13 cellular contexts compared by ENCODE assay signal in genomic region chr10:78331391-78331922, GRCh38.
A peak's percentile ranks its signal among the peaks of the same experiment; 100 is the strongest.
DNase-seq lines count a peak whose midpoint lies in the region; ATAC-seq and TF ChIP-seq lines count a peak whose summit lies in the region.
"Had no signal": no experiment of that assay in that cellular context is flagged by ENCODE, and none has a peak within 500 bp of the region (broad histone marks: within the 10 kb centered on the region; RNA-seq: fewer than 3 reads in every experiment).

No MANE protein-coding gene starts in this region.

- no peak overlapping the region for H3K9ac ChIP-seq in endodermal cell (ENCODE audit: extremely low read depth, low read length, poor library complexity, severe bottlenecking)

- intact Hi-C loops in vagina (cut with DNase I): no loop called here
- intact Hi-C loops in activated T-helper 2 cell treated with anti-CD3 and anti-CD28 coated beads, Interferon-gamma antibody, Interleukin-2, Interleukin-4, amounts not matched to agents 10 μg/mL and 5 μg/mL and 100 μg/mL, durations not matched to agents 14 hours and 24 hours and 36 hours (cut with micrococcal nuclease): no loop called here

- H3K36me3 ChIP-seq in endodermal cell (ENCODE audit: control insufficient read depth, insufficient read depth, low read length) (no peaks in the 10 kb centered on the region), vagina (no peaks in the 10 kb centered on the region)
- H3K36me3 ChIP-seq: HAP-1 had no signal

- no peak overlapping the region for H3K4me3 Mint-ChIP-seq in endodermal cell
- no peak overlapping the region for H3K4me3 Mint-ChIP-seq in activated T-helper 2 cell treated with anti-CD3 and anti-CD28 coated beads, Interferon-gamma antibody, Interleukin-2, Interleukin-4, amounts not matched to agents 10 μg/mL and 5 μg/mL and 100 μg/mL, durations not matched to agents 14 hours and 24 hours and 36 hours (ENCODE audit: low read depth)
- H3K4me3 Mint-ChIP-seq: effector memory CD8-positive, alpha-beta T cell; immature natural killer cell; WTC11 had no signal

- no peaks in the 10 kb centered on the region for H3K4me1 Mint-ChIP-seq in endodermal cell
- H3K4me1 Mint-ChIP-seq in activated T-helper 2 cell treated with anti-CD3 and anti-CD28 coated beads, Interferon-gamma antibody, Interleukin-2, Interleukin-4, amounts not matched to agents 10 μg/mL and 5 μg/mL and 100 μg/mL, durations not matched to agents 14 hours and 24 hours and 36 hours (ENCODE audit: low read depth): no peaks in the 10 kb centered on the region
- H3K4me1 Mint-ChIP-seq: immature natural killer cell had no signal

- peaks cover 2% of the 10 kb centered on the region for H3K27me3 Mint-ChIP-seq in endodermal cell (ENCODE audit: insufficient read depth)
- peaks cover 3% of the 10 kb centered on the region for H3K27me3 Mint-ChIP-seq in activated T-helper 2 cell treated with anti-CD3 and anti-CD28 coated beads, Interferon-gamma antibody, Interleukin-2, Interleukin-4, amounts not matched to agents 10 μg/mL and 5 μg/mL and 100 μg/mL, durations not matched to agents 14 hours and 24 hours and 36 hours (ENCODE audit: low read depth)

- 73 to 75% methylated on average over 6 of the region's 6 CpGs for WGBS in endodermal cell (ENCODE audit: insufficient coverage in 1 of 2, insufficient read length in 1 of 2), 2 experiments

- no peak for TF ChIP-seq CTCF in endodermal cell (conservative IDR thresholded peaks at IDR 0.05)
- no peak for TF ChIP-seq CTCF in vagina (IDR thresholded peaks at IDR 0.05)

- no peaks in the 10 kb centered on the region for H3K27me3 ChIP-seq in endodermal cell (ENCODE audit: control insufficient read depth, insufficient read depth, low read length, poor library complexity, severe bottlenecking)
- H3K27me3 ChIP-seq in vagina: no peaks in the 10 kb centered on the region

- no peak overlapping the region for H3K27ac ChIP-seq in endodermal cell (ENCODE audit: low read depth, low read length)
- H3K27ac ChIP-seq in vagina: peak overlapping the region; percentile 36

- H3K4me3 ChIP-seq in endodermal cell (ENCODE audit: low read length) (no peak overlapping the region), vagina (no peak overlapping the region)
- H3K4me3 ChIP-seq: HAP-1 had no signal

- no peak for TF ChIP-seq POLR2A in vagina (IDR thresholded peaks at IDR 0.05)

- H3K9me3 Mint-ChIP-seq in endodermal cell: peaks cover 11% of the 10 kb centered on the region
- H3K9me3 Mint-ChIP-seq in activated T-helper 2 cell treated with anti-CD3 and anti-CD28 coated beads, Interferon-gamma antibody, Interleukin-2, Interleukin-4, amounts not matched to agents 10 μg/mL and 5 μg/mL and 100 μg/mL, durations not matched to agents 14 hours and 24 hours and 36 hours: peaks cover 18% of the 10 kb centered on the region

- no peak for ATAC-seq in HG02938 (IDR thresholded peaks at IDR 0.05; ENCODE audit: unreplicated experiment)
- ATAC-seq: effector memory CD8-positive, alpha-beta T cell; WTC11 had no signal

- H3K27ac Mint-ChIP-seq in endodermal cell: no peak overlapping the region
- no peak overlapping the region for H3K27ac Mint-ChIP-seq in activated T-helper 2 cell treated with anti-CD3 and anti-CD28 coated beads, Interferon-gamma antibody, Interleukin-2, Interleukin-4, amounts not matched to agents 10 μg/mL and 5 μg/mL and 100 μg/mL, durations not matched to agents 14 hours and 24 hours and 36 hours
- H3K27ac Mint-ChIP-seq: effector memory CD8-positive, alpha-beta T cell; immature natural killer cell; WTC11 had no signal

- H3K36me3 Mint-ChIP-seq in endodermal cell (ENCODE audit: low read depth): no peaks in the 10 kb centered on the region
- no peaks in the 10 kb centered on the region for H3K36me3 Mint-ChIP-seq in activated T-helper 2 cell treated with anti-CD3 and anti-CD28 coated beads, Interferon-gamma antibody, Interleukin-2, Interleukin-4, amounts not matched to agents 10 μg/mL and 5 μg/mL and 100 μg/mL, durations not matched to agents 14 hours and 24 hours and 36 hours (ENCODE audit: low read depth)

- no peaks in the 10 kb centered on the region for H3K4me1 ChIP-seq in endodermal cell (ENCODE audit: control insufficient read depth, insufficient read depth, low read length)
- peaks cover 27% of the 10 kb centered on the region for H3K4me1 ChIP-seq in vagina
- H3K4me1 ChIP-seq: HAP-1 had no signal

- peaks cover 10% of the 10 kb centered on the region for H3K9me3 ChIP-seq in endodermal cell (ENCODE audit: control insufficient read depth, low read length)
- H3K9me3 ChIP-seq in vagina: peaks cover 3% of the 10 kb centered on the region
- H3K9me3 ChIP-seq: HAP-1 had no signal

- DNase-seq in NCI-H2227 (lab: John Stamatoyannopoulos, UW; ENCODE audit: unreplicated experiment) (peak; percentile 7), NCI-H2227 treated with DMSO at 0.1 percent for 48 hours (lab: John Stamatoyannopoulos, UW) (no peak), endodermal cell (peak; percentile 45), mucosa of gallbladder (ENCODE audit: low spot score) (peak; percentile 10), vagina (ENCODE audit: extremely low spot score in 2 of 2) (peak; percentile 85 to 91), SIG-M5 (lab: John Stamatoyannopoulos, UW) (no peak)
- no peak for DNase-seq in activated T-helper 2 cell treated with anti-CD3 and anti-CD28 coated beads, Interferon-gamma antibody, Interleukin-2, Interleukin-4, amounts not matched to agents 10 μg/mL and 5 μg/mL and 100 μg/mL, durations not matched to agents 14 hours and 24 hours and 36 hours (ENCODE audit: low spot score)
- DNase-seq: effector memory CD8-positive, alpha-beta T cell; immature natural killer cell; OCI-M1 had no signal

Comparison
In these comparisons a context has a peak if more than half of its experiments do, and no peak if none do; other contexts are left out.
1. DNase-seq: peak in NCI-H2227 (single experiment), endodermal cell (single experiment), mucosa of gallbladder (single experiment) and vagina (2 of 2); none in NCI-H2227 treated with DMSO at 0.1 percent for 48 hours (single experiment), activated T-helper 2 cell treated with anti-CD3 and anti-CD28 coated beads, Interferon-gamma antibody, Interleukin-2, Interleukin-4, amounts not matched to agents 10 μg/mL and 5 μg/mL and 100 μg/mL, durations not matched to agents 14 hours and 24 hours and 36 hours (single experiment) and SIG-M5 (single experiment).